ENCODE assay signal across 8 cellular contexts in the genomic region with DNA sequence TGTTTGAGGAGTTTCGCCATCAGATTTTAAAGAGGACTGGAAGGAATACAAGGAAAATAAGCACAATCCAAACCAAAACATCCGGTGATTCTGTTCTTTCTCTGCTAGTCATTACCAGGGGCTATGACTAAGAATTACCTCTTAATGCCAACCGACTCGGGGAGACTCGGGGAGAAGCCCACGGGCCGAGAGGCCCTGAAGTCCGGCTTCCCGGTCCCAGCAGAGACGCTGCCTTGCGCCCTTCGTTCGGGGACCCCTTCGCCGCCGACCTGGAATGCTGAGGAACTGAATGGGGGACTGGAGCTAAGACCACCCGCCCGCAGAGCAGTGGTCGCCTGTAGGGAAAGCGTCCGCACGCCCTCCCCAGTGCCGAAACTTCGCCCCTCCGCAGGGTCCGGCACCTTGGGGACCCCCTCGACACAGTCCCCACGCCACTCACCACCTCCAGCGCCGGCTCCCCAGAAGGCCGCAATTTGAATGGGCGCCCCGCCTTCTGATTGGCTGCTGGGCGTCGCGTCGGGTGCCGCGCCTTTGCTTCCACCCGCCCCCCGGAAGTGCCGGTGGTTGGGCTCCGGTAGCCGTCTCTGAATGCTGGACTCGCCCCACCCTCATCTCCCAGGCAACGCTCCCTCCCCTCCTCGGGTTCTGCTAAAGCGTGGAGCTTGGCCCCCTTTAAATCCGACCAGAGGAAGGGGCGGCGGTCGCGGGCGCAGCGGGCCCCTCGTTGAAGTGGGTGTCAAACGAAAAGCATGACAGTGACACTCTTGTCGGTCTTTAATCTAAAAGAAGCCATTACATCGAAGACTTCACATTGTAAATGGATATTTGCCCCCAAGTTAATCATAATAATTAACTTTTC. TPM values are rescaled to one million over a fixed set of nuclear protein-coding genes. Genes with fewer than 3 reads are reported as not detected.
DNase-seq lines count a peak whose midpoint lies in the region; ATAC-seq, FAIRE-seq and TF ChIP-seq lines count a peak whose summit lies in the region.

A gene with protein sequence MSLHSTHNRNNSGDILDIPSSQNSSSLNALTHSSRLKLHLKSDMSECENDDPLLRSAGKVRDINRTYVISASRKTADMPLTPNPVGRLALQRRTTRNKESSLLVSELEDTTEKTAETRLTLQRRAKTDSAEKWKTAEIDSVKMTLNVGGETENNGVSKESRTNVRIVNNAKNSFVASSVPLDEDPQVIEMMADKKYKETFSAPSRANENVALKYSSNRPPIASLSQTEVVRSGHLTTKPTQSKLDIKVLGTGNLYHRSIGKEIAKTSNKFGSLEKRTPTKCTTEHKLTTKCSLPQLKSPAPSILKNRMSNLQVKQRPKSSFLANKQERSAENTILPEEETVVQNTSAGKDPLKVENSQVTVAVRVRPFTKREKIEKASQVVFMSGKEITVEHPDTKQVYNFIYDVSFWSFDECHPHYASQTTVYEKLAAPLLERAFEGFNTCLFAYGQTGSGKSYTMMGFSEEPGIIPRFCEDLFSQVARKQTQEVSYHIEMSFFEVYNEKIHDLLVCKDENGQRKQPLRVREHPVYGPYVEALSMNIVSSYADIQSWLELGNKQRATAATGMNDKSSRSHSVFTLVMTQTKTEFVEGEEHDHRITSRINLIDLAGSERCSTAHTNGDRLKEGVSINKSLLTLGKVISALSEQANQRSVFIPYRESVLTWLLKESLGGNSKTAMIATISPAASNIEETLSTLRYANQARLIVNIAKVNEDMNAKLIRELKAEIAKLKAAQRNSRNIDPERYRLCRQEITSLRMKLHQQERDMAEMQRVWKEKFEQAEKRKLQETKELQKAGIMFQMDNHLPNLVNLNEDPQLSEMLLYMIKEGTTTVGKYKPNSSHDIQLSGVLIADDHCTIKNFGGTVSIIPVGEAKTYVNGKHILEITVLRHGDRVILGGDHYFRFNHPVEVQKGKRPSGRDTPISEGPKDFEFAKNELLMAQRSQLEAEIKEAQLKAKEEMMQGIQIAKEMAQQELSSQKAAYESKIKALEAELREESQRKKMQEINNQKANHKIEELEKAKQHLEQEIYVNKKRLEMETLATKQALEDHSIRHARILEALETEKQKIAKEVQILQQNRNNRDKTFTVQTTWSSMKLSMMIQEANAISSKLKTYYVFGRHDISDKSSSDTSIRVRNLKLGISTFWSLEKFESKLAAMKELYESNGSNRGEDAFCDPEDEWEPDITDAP (N-terminal part only) (minus strand): TSS at position 479 of the 859 bp plus-strand sequence. CDS start 2,028 bp downstream, outside the sequence.

- ATAC-seq in HG02798 (IDR thresholded peaks at IDR 0.05; ENCODE audit: poor library complexity, unreplicated experiment) (peak; percentile 97), heart right ventricle (peak; percentile 98 to 100 (median 99))
- peak; percentile 97 for ATAC-seq in activated naive CD8-positive, alpha-beta T cell treated with anti-CD3 and anti-CD28 coated beads, Interleukin-2, amount 10 ng/mL, durations not matched to agents 7 days and 5 days (ENCODE audit: low read depth)

- H3K27ac Mint-ChIP-seq in activated naive CD8-positive, alpha-beta T cell treated with anti-CD3 and anti-CD28 coated beads, Interleukin-2, amount 10 ng/mL, durations not matched to agents 7 days and 5 days = peak within 1 kb of the TSS; percentile 90
- peak within 1 kb of the TSS; percentile 91 for H3K27ac Mint-ChIP-seq in progenitor cell of endocrine pancreas

- H3K27me3 ChIP-seq in heart right ventricle = no peaks in the 10 kb centered on the region

- H3K36me3 ChIP-seq in heart right ventricle (no peaks in the 10 kb centered on the region), urinary bladder (ENCODE audit: insufficient read depth) (no peaks in the 10 kb centered on the region)

- no peaks in the 10 kb centered on the region for H3K9me3 Mint-ChIP-seq in activated naive CD8-positive, alpha-beta T cell treated with anti-CD3 and anti-CD28 coated beads, Interleukin-2, amount 10 ng/mL, durations not matched to agents 7 days and 5 days
- no peaks in the 10 kb centered on the region for H3K9me3 Mint-ChIP-seq in progenitor cell of endocrine pancreas (ENCODE audit: low read depth)

- peaks cover 47% of the 10 kb centered on the region for H3K4me1 Mint-ChIP-seq in activated naive CD8-positive, alpha-beta T cell treated with anti-CD3 and anti-CD28 coated beads, Interleukin-2, amount 10 ng/mL, durations not matched to agents 7 days and 5 days
- H3K4me1 Mint-ChIP-seq in progenitor cell of endocrine pancreas (ENCODE audit: low read depth) = peaks cover 12% of the 10 kb centered on the region

- H3K9me3 ChIP-seq in heart right ventricle = no peaks in the 10 kb centered on the region

- peaks cover 0 to 37% (median 11%) of the 10 kb centered on the region in 9 donors for H3K4me1 ChIP-seq in heart right ventricle
- H3K4me1 ChIP-seq in urinary bladder (ENCODE audit: insufficient read depth) = peaks cover 1% of the 10 kb centered on the region

- intact Hi-C loops in heart right ventricle (cut with DNase I) = loop anchor here (1.0 to 10.0 kb wide), 15 partner anchors 47 to 494 kb away; a partner anchor contains a TSS

- TF ChIP-seq CTCF in heart right ventricle (IDR thresholded peaks at IDR 0.05) = no peak
- TF ChIP-seq CTCF in progenitor cell of endocrine pancreas (IDR thresholded peaks at IDR 0.05; ENCODE audit: unreplicated experiment) = no peak

- H3K4me3 ChIP-seq in heart right ventricle (peak within 1 kb of the TSS; percentile 50 to 79 (median 67)), urinary bladder (ENCODE audit: low read depth, low read length) (peak within 1 kb of the TSS; percentile 76)

- H3K27me3 Mint-ChIP-seq in activated naive CD8-positive, alpha-beta T cell treated with anti-CD3 and anti-CD28 coated beads, Interleukin-2, amount 10 ng/mL, durations not matched to agents 7 days and 5 days = no peaks in the 10 kb centered on the region
- H3K27me3 Mint-ChIP-seq in progenitor cell of endocrine pancreas = no peaks in the 10 kb centered on the region

- H3K27ac ChIP-seq in heart right ventricle (peak within 1 kb of the TSS in 6 of 10 donors; percentile 5 to 82 (median 35)), urinary bladder (ENCODE audit: low read depth) (no peak within 1 kb of the TSS)

- TF ChIP-seq POLR2A in GM12891 (IDR thresholded peaks at IDR 0.05; ENCODE audit: low read depth, low read length) = peak; percentile 42; the same call in 1 of the 2 replicates

- H3K4me3 Mint-ChIP-seq in activated naive CD8-positive, alpha-beta T cell treated with anti-CD3 and anti-CD28 coated beads, Interleukin-2, amount 10 ng/mL, durations not matched to agents 7 days and 5 days = peak within 1 kb of the TSS; percentile 92
- H3K4me3 Mint-ChIP-seq in progenitor cell of endocrine pancreas (ENCODE audit: low read depth) = peak within 1 kb of the TSS; percentile 89

- H3K36me3 Mint-ChIP-seq in activated naive CD8-positive, alpha-beta T cell treated with anti-CD3 and anti-CD28 coated beads, Interleukin-2, amount 10 ng/mL, durations not matched to agents 7 days and 5 days = peaks cover 28% of the 10 kb centered on the region
- H3K36me3 Mint-ChIP-seq in progenitor cell of endocrine pancreas (ENCODE audit: insufficient read depth) = no peaks in the 10 kb centered on the region

- peak; percentile 89 for FAIRE-seq in GM12891 (lab: Jason Lieb, UNC)

- POLR2A ChIA-PET in activated naive CD8-positive, alpha-beta T cell treated with anti-CD3 and anti-CD28 coated beads, Interleukin-2, amount 10 ng/mL, durations not matched to agents 7 days and 5 days (lab: Charles Lee) = interaction anchor here (1.1 to 3.4 kb wide), 2 partner anchors 49 to 185 kb away, joined by 5 to 30 read pairs; a partner anchor contains a TSS

- peak; percentile 86 for DNase-seq in GM12891 (ENCODE audit: insufficient read length, low spot score)
- peak; percentile 45 for DNase-seq in NCI-H1417 treated with DMSO at 0.1 percent for 48 hours (lab: John Stamatoyannopoulos, UW)
- peak; percentile 51 to 80 for DNase-seq in SW 1271 (lab: John Stamatoyannopoulos, UW)
- DNase-seq in activated naive CD8-positive, alpha-beta T cell treated with anti-CD3 and anti-CD28 coated beads, Interleukin-2, amount 10 ng/mL, durations not matched to agents 7 days and 5 days = peak; percentile 95
- peak; percentile 91 for DNase-seq in heart right ventricle
- DNase-seq in progenitor cell of endocrine pancreas (ENCODE audit: low spot score, unreplicated experiment) = peak; percentile 83

- 1% methylated on average over 58 to 59 of the region's 59 CpGs for WGBS in heart right ventricle, 2 donors
- under 1% methylated on average over 59 of the region's 59 CpGs for WGBS in urinary bladder

TF ChIP-seq in GM12891, 5 proteins besides CTCF, POLR2A, EP300 and RAD21:
- TF ChIP-seq POLR2AphosphoS5 (IDR thresholded peaks at IDR 0.05; ENCODE audit: low read depth, low read length) (0 out of 2 replicates have a peak, but pooled peaks have one; percentile 58), POU2F2 (IDR thresholded peaks at IDR 0.05; ENCODE audit: low read depth, low read length) (0 out of 2 replicates have a peak, but pooled peaks have one; percentile 49), TAF1 (IDR thresholded peaks at IDR 0.05; ENCODE audit: low read depth, low read length) (no peak)

RNA-seq across cellular contexts. Expression of the gene that starts here (rescaled TPM):
- 3.2 TPM for polyA plus RNA-seq in GM12891 (2012; ENCODE audit: low read depth, missing spikeins)
- 10 to 100 TPM; 20.1 to 20.3 TPM for total RNA-seq in activated naive CD8-positive, alpha-beta T cell treated with anti-CD3 and anti-CD28 coated beads, Interleukin-2, amount 10 ng/mL, durations not matched to agents 7 days and 5 days
- total RNA-seq in heart right ventricle = 1 to 10 TPM in 1 of 10 donors, under 1 TPM in 7, not detected in 2; 0.02 to 1.3 (median 0.06) TPM
- polyA plus RNA-seq in heart right ventricle = under 1 TPM; under 0.01 to 0.03 TPM
- 7.8 and 7.9 TPM in 2 replicates for total RNA-seq in progenitor cell of endocrine pancreas
- 8.5 TPM for total RNA-seq in urinary bladder
- polyA plus RNA-seq in urinary bladder = 0.09 TPM

Comparison
In these comparisons a context has a peak if more than half of its experiments do, and no peak if none do; other contexts are left out.
1. DNase-seq: peak in every context shown above with its lines; median percentile 95 in activated naive CD8-positive, alpha-beta T cell treated with anti-CD3 and anti-CD28 coated beads, Interleukin-2, amount 10 ng/mL, durations not matched to agents 7 days and 5 days; 91 in heart right ventricle; 86 in GM12891; 83 in progenitor cell of endocrine pancreas; 66 in SW 1271; 45 in NCI-H1417 treated with DMSO at 0.1 percent for 48 hours.